12 cellular contexts compared by ENCODE assay signal in the genomic region with DNA sequence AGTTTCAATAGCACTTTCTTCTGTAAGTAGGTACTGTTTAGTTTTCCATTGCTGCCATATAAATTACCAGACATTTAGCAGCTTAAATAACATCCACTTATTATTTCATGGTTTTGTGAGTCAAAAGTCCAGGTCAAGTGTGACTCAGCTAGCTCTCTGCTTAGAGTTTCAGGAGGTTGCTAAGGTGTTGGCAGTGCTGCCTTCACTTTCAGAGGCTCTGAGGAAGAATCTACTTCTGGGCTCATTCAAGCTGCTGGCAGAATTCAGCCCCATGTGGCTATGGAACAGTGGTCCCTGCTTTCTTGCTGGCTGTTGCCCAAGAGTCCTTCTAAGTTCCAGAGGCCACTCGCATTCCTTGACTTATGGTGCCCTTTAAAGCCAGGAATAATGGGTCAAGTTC. TPM values are rescaled to one million over a fixed set of nuclear protein-coding genes. Genes with fewer than 3 reads are reported as not detected.
A peak's percentile ranks its signal among the peaks of the same experiment; 100 is the strongest.
DNase-seq lines count a peak whose midpoint lies in the region; ATAC-seq, FAIRE-seq and TF ChIP-seq lines count a peak whose summit lies in the region.
"Had no signal": no experiment of that assay in that cellular context is flagged by ENCODE, and none has a peak within 500 bp of the region (broad histone marks: within the 10 kb centered on the region; RNA-seq: fewer than 3 reads in every experiment).

No MANE protein-coding gene starts in this region.

- DNase-seq in GM12892 (ENCODE audit: insufficient read length) (no peak), bronchial epithelial cell (ENCODE audit: low read depth) (peak; percentile 78), mesenchymal stem cell (peak; percentile 25), left ventricle myocardium superior (no peak), urothelium cell line (ENCODE audit: low spot score) (no peak)
- DNase-seq: DMS79 treated with DMSO at 0.1 percent for 48 hours, Karpas-422, NCI-H748 treated with DMSO at 0.1 percent for 48 hours had no signal

- H3K36me3 ChIP-seq in bronchial epithelial cell (ENCODE audit: control insufficient read depth, insufficient read depth, low read length) (no peaks in the 10 kb centered on the region), mesenchymal stem cell (ENCODE audit: control insufficient read depth in 1 of 2, insufficient read depth in 2 of 2, low read depth in 1 of 2, low read length in 2 of 2) (peaks cover 0 to 9% of the 10 kb centered on the region in 2 experiments)

- H3K18ac ChIP-seq in mesenchymal stem cell (ENCODE audit: low read depth in 1 of 2, low read length in 2 of 2): no peak overlapping the region

- peak overlapping the region; percentile 50 for H3K27ac ChIP-seq in mesenchymal stem cell (ENCODE audit: low read length, poor library complexity, severe bottlenecking)

- TF ChIP-seq POLR2A in GM12892 (IDR thresholded peaks at IDR 0.05; ENCODE audit: low read depth, low read length): no peak

- H2AFZ ChIP-seq in mesenchymal stem cell (ENCODE audit: low read depth, low read length): no peak overlapping the region

- H3K4me2 ChIP-seq in mesenchymal stem cell (ENCODE audit: low read length, poor library complexity, severe bottlenecking): no peak overlapping the region

- H3K4me1 ChIP-seq in mesenchymal stem cell (ENCODE audit: control insufficient read depth, insufficient read depth, low read depth, low read length): peaks cover 6% of the 10 kb centered on the region

- no peak for TF ChIP-seq CTCF in bronchial epithelial cell (IDR thresholded peaks at IDR 0.05; ENCODE audit: insufficient read depth, low read length, severe bottlenecking)

- H3K4me3 ChIP-seq in bronchial epithelial cell (ENCODE audit: low read depth, low read length): no peak overlapping the region
- no peak overlapping the region for H3K4me3 ChIP-seq in mesenchymal stem cell (ENCODE audit: insufficient read depth in 1 of 2, low read depth in 1 of 2, low read length in 2 of 2)

- H2AK5ac ChIP-seq in mesenchymal stem cell (ENCODE audit: low read length, severe bottlenecking): no peak overlapping the region

- H3K4ac ChIP-seq in mesenchymal stem cell (ENCODE audit: low read depth in 1 of 2, low read length in 2 of 2): no peak overlapping the region

- no peak overlapping the region for H2BK5ac ChIP-seq in mesenchymal stem cell (ENCODE audit: low read depth, low read length, poor library complexity, severe bottlenecking)

- no peak overlapping the region for H4K91ac ChIP-seq in mesenchymal stem cell (ENCODE audit: low read length)

- no peak overlapping the region for H2BK12ac ChIP-seq in mesenchymal stem cell (ENCODE audit: low read length in 2 of 2)

- ATAC-seq in HG03135 (IDR thresholded peaks at IDR 0.05; ENCODE audit: unreplicated experiment) (peak; percentile 53), left ventricle myocardium superior (no peak), GM18861 (IDR thresholded peaks at IDR 0.05; ENCODE audit: unreplicated experiment) (no peak), HG03095 (IDR thresholded peaks at IDR 0.05; ENCODE audit: unreplicated experiment) (no peak)
- ATAC-seq: left lobe of liver had no signal

- WGBS in mesenchymal stem cell: 91% methylated on average over 1 of the region's 1 CpG

- no peaks in the 10 kb centered on the region for H3K27me3 ChIP-seq in bronchial epithelial cell (ENCODE audit: control insufficient read depth, insufficient read depth, low read length)
- no peaks in the 10 kb centered on the region for H3K27me3 ChIP-seq in mesenchymal stem cell (ENCODE audit: control insufficient read depth in 1 of 2, insufficient read depth in 1 of 2, low read length in 2 of 2)

- H2BK15ac ChIP-seq in mesenchymal stem cell (ENCODE audit: low read depth, poor library complexity, severe bottlenecking): no peak overlapping the region

- no peak overlapping the region for H3K23ac ChIP-seq in mesenchymal stem cell (ENCODE audit: low read length in 2 of 2)

- no peak overlapping the region for H4K8ac ChIP-seq in mesenchymal stem cell (ENCODE audit: low read length)

- H3K9me3 ChIP-seq in mesenchymal stem cell (ENCODE audit: control insufficient read depth, low read length): no peaks in the 10 kb centered on the region

- FAIRE-seq in GM12892 (lab: Jason Lieb, UNC) (peak; percentile 40), bronchial epithelial cell (lab: Jason Lieb, UNC) (no peak), urothelium cell line (lab: Jason Lieb, UNC) (no peak)

- H3K14ac ChIP-seq in mesenchymal stem cell (ENCODE audit: low read length in 2 of 2): no peak overlapping the region

- no peak overlapping the region for H2BK120ac ChIP-seq in mesenchymal stem cell (ENCODE audit: low read depth, low read length)

- peak overlapping the region; percentile 42 for H3K9ac ChIP-seq in mesenchymal stem cell (ENCODE audit: low read length)

- no peaks in the 10 kb centered on the region for H3K79me1 ChIP-seq in mesenchymal stem cell (replicated peaks; ENCODE audit: low read length, poor library complexity, severe bottlenecking)

- intact Hi-C loops in left ventricle myocardium superior (cut with micrococcal nuclease): no loop called here

RNA-seq across cellular contexts. Expression of a gene that starts 4.5 kb away (rescaled TPM):
- 4.0 TPM for polyA plus RNA-seq in GM12892 (2012; ENCODE audit: missing spikeins)
- 1.3 and 2.6 TPM in 2 replicates for total RNA-seq in bronchial epithelial cell
- 1.0 TPM for polyA plus RNA-seq in mesenchymal stem cell (2013, experiment 1 of 2)
- 1.1 TPM for polyA plus RNA-seq in mesenchymal stem cell (2013, experiment 2 of 2)
- total RNA-seq in left ventricle myocardium superior: 1.9 TPM

Comparison
In these comparisons a context has a peak if more than half of its experiments do, and no peak if none do; other contexts are left out.
1. DNase-seq: peak in bronchial epithelial cell (single experiment) and mesenchymal stem cell (single experiment); none in GM12892 (single experiment), left ventricle myocardium superior (single experiment) and urothelium cell line (single experiment).